In the genomic region with DNA sequence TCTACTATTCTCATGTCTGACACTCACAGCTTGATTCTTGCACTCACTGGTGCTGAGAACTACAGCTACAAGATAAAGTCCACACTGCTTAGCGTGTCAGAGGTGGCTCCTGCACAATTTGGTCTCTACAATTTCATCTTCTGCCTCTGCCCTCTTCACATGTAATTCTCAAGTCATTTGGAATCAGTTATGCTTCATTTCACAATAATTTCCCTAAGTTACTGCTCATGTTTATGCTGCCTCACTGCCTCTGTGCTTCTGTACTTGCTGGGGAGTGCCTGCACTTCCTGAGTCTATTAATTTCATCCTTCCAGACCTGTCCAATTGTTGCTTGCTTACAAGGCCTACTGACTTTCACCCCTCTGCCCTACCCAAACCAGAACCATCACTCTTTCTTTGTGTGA, we compare ENCODE assay signal across 10 cellular contexts. TPM values are rescaled to one million over a fixed set of nuclear protein-coding genes. Genes with fewer than 3 reads are reported as not detected.
DNase-seq lines count a peak whose midpoint lies in the region; ATAC-seq and TF ChIP-seq lines count a peak whose summit lies in the region.
"Had no signal": no experiment of that assay in that cellular context is flagged by ENCODE, and none has a peak within 500 bp of the region (broad histone marks: within the 10 kb centered on the region; RNA-seq: fewer than 3 reads in every experiment).

No MANE protein-coding gene starts in this region.

- H4K20me1 ChIP-seq in OCI-LY7 (ENCODE audit: insufficient read depth, low read length), result no peaks in the 10 kb centered on the region

- no peak for DNase-seq in CD8-positive, alpha-beta T cell
- DNase-seq in OCI-LY7 (ENCODE audit: low spot score) (peak; percentile 10), fibroblast of pulmonary artery (ENCODE audit: low read depth) (peak; percentile 79), trophoblast cell (no peak), NCI-H510A treated with DMSO at 0.1 percent for 48 hours (lab: John Stamatoyannopoulos, UW) (no peak), NCI-H1694 (lab: John Stamatoyannopoulos, UW) (no peak)
- DNase-seq: GDM1, NCI-H2081 treated with DMSO at 0.1 percent for 48 hours had no signal

- H4K12ac ChIP-seq in trophoblast cell (ENCODE audit: low read depth, low read length), result no peak overlapping the region

- peak overlapping the region; percentile 26 for H3K18ac ChIP-seq in trophoblast cell (ENCODE audit: low read length)

- H3K4me3 ChIP-seq in CD8-positive, alpha-beta T cell (ENCODE audit: low read depth, low read length), result no peak overlapping the region
- H3K4me3 ChIP-seq in OCI-LY7 (ENCODE audit: low read depth, low read length, poor library complexity, severe bottlenecking) (no peak overlapping the region), fibroblast of pulmonary artery (replicated peaks; ENCODE audit: low read depth, low read length) (no peak overlapping the region), trophoblast cell (ENCODE audit: low read depth, low read length) (no peak overlapping the region)

- no peak overlapping the region for H3K9ac ChIP-seq in trophoblast cell (ENCODE audit: low read length)

- H3K36me3 Mint-ChIP-seq in CD8-positive, alpha-beta T cell, result no peaks in the 10 kb centered on the region

- H3K4me2 ChIP-seq in OCI-LY7 (ENCODE audit: low read length) (0 out of 2 replicates have a peak overlapping the region, but pooled peaks have one; percentile 3), trophoblast cell (ENCODE audit: low read length) (no peak overlapping the region)

- H3K79me2 ChIP-seq in OCI-LY7 (ENCODE audit: insufficient read depth, low read depth, low read length), result no peaks in the 10 kb centered on the region
- H3K79me2 ChIP-seq in trophoblast cell (ENCODE audit: control insufficient read depth, insufficient read depth, low read length, poor library complexity), result peaks cover 2% of the 10 kb centered on the region

- H3K4me1 Mint-ChIP-seq in CD8-positive, alpha-beta T cell (ENCODE audit: low read depth), result no peaks in the 10 kb centered on the region

- intact Hi-C loops in CD8-positive, alpha-beta T cell (cut with DNase I, micrococcal nuclease), result loop anchor here in 1 of 2 experiments (10.0 kb wide), 1 partner anchor 177 kb away; no protein-coding TSS in a partner anchor
- intact Hi-C loops in OCI-LY7 (cut with micrococcal nuclease; ENCODE audit: unreplicated experiment), result no loop called here

- no peak overlapping the region for H3K23ac ChIP-seq in trophoblast cell (ENCODE audit: low read length)

- ATAC-seq in CD8-positive, alpha-beta T cell, result no peak
- ATAC-seq in GM18858 (IDR thresholded peaks at IDR 0.05; ENCODE audit: unreplicated experiment) (no peak), HG02678 (IDR thresholded peaks at IDR 0.05; ENCODE audit: unreplicated experiment) (no peak)

- peak overlapping the region; percentile 12 for H3K27ac Mint-ChIP-seq in CD8-positive, alpha-beta T cell

- H4K91ac ChIP-seq in trophoblast cell (ENCODE audit: low read depth, low read length), result peak overlapping the region; percentile 82

- H3K79me1 ChIP-seq in trophoblast cell (ENCODE audit: low read length), result peaks cover 15% of the 10 kb centered on the region

- H3K27me3 Mint-ChIP-seq in CD8-positive, alpha-beta T cell (ENCODE audit: low read depth), result no peaks in the 10 kb centered on the region

- H2BK5ac ChIP-seq in trophoblast cell (ENCODE audit: low read depth, low read length, poor library complexity), result peak overlapping the region; percentile 80

- no TSS peak for BruUV-seq in OCI-LY7 (replicated peaks; lab: Mats Ljungman, UMichigan)

- no peaks in the 10 kb centered on the region for H3K4me1 ChIP-seq in CD8-positive, alpha-beta T cell (ENCODE audit: insufficient read depth, low read length)
- H3K4me1 ChIP-seq in OCI-LY7 (ENCODE audit: insufficient read depth, low read length, poor library complexity, severe bottlenecking), result peaks cover 8% of the 10 kb centered on the region
- peaks cover 18% of the 10 kb centered on the region in 2 experiments for H3K4me1 ChIP-seq in trophoblast cell (ENCODE audit: control insufficient read depth in 1 of 2, insufficient read depth in 2 of 2, low read length in 2 of 2)

- H3K4me3 Mint-ChIP-seq in CD8-positive, alpha-beta T cell, result no peak overlapping the region

- H3K36me3 ChIP-seq in CD8-positive, alpha-beta T cell (ENCODE audit: insufficient read depth, low read length), result no peaks in the 10 kb centered on the region
- no peaks in the 10 kb centered on the region for H3K36me3 ChIP-seq in OCI-LY7 (ENCODE audit: insufficient read depth, low read length)
- H3K36me3 ChIP-seq in trophoblast cell (ENCODE audit: control insufficient read depth in 1 of 2, insufficient read depth in 2 of 2, low read length in 2 of 2), result no peaks in the 10 kb centered on the region

- H2AFZ ChIP-seq in OCI-LY7 (ENCODE audit: low read length) (peak overlapping the region; percentile 85), trophoblast cell (ENCODE audit: insufficient read depth, low read length, poor library complexity) (peak overlapping the region; percentile 25)

- H3K9me3 Mint-ChIP-seq in CD8-positive, alpha-beta T cell, result no peaks in the 10 kb centered on the region

- H4K8ac ChIP-seq in trophoblast cell (ENCODE audit: low read depth, low read length), result peak overlapping the region; percentile 16

- POLR2A ChIA-PET in CD8-positive, alpha-beta T cell (lab: Charles Lee), result interaction anchor here (0.6 kb wide), 1 partner anchor 82 kb away, joined by 3 read pairs; no protein-coding TSS in a partner anchor
- POLR2A ChIA-PET in OCI-LY7 (lab: Charles Lee), result no interaction called here

- H3K4ac ChIP-seq in trophoblast cell (ENCODE audit: low read depth, low read length), result no peak overlapping the region

- H3K27me3 ChIP-seq in CD8-positive, alpha-beta T cell (ENCODE audit: insufficient read depth, low read length), result no peaks in the 10 kb centered on the region
- no peaks in the 10 kb centered on the region for H3K27me3 ChIP-seq in trophoblast cell (ENCODE audit: insufficient read depth, low read length)

- peak overlapping the region; percentile 94 for H2BK12ac ChIP-seq in trophoblast cell (ENCODE audit: low read length)

- H3K9me3 ChIP-seq in CD8-positive, alpha-beta T cell (ENCODE audit: low read length), result no peaks in the 10 kb centered on the region
- no peaks in the 10 kb centered on the region for H3K9me3 ChIP-seq in OCI-LY7 (ENCODE audit: low read length)
- no peaks in the 10 kb centered on the region for H3K9me3 ChIP-seq in trophoblast cell (ENCODE audit: insufficient read depth, low read depth, low read length)

- WGBS in trophoblast cell (ENCODE audit: extremely low coverage, insufficient coverage, insufficient read length), result no CpG with 5 or more reads among the region's 1 CpG

- no peaks in the 10 kb centered on the region for H3K9me2 ChIP-seq in OCI-LY7 (ENCODE audit: insufficient read depth, low read length)

- H2AK5ac ChIP-seq in trophoblast cell (ENCODE audit: low read length), result peak overlapping the region; percentile 45

- no peak for TF ChIP-seq CTCF in CD8-positive, alpha-beta T cell (IDR thresholded peaks at IDR 0.05)
- TF ChIP-seq CTCF in OCI-LY7 (conservative IDR thresholded peaks at IDR 0.05; ENCODE audit: low read length) (no peak), fibroblast of pulmonary artery (IDR thresholded peaks at IDR 0.05; ENCODE audit: low read length, missing control alignments) (no peak)

- peak overlapping the region; percentile 58 for H2BK120ac ChIP-seq in trophoblast cell (ENCODE audit: insufficient read depth, low read length, poor library complexity)

- no peak overlapping the region for H3K27ac ChIP-seq in CD8-positive, alpha-beta T cell (ENCODE audit: low read depth, low read length)
- H3K27ac ChIP-seq in OCI-LY7 (ENCODE audit: low read depth, low read length, poor library complexity, severe bottlenecking) (no peak overlapping the region), trophoblast cell (ENCODE audit: low read depth, low read length) (peak overlapping the region; percentile 53)

- CTCF ChIA-PET in CD8-positive, alpha-beta T cell (lab: Charles Lee), result no interaction called here
- CTCF ChIA-PET in OCI-LY7 (lab: Charles Lee; ENCODE audit: unreplicated experiment), result no interaction called here

- H3K14ac ChIP-seq in trophoblast cell (ENCODE audit: low read length), result peak overlapping the region; percentile 62

RNA-seq across cellular contexts. Expression of a gene that starts 11.6 kb away (rescaled TPM):
- 10 to 100 TPM; 19.0 to 22.7 TPM for total RNA-seq in CD8-positive, alpha-beta T cell
- 30.2 and 37.1 TPM in 2 replicates for total RNA-seq in OCI-LY7 (2014; rRNA removed; shearing (Covaris generic))
- 24.5 and 29.1 TPM in 2 replicates for total RNA-seq in OCI-LY7 (2022)
- polyA plus RNA-seq in trophoblast cell (2013), result 21.4 and 23.7 TPM in 2 replicates

Comparison
In these comparisons a context has a peak if more than half of its experiments do, and no peak if none do; other contexts are left out.
1. DNase-seq: peak in OCI-LY7 (single experiment) and fibroblast of pulmonary artery (single experiment); none in CD8-positive, alpha-beta T cell (0 of 7), trophoblast cell (0 of 2), NCI-H510A treated with DMSO at 0.1 percent for 48 hours (single experiment) and NCI-H1694 (single experiment).